ENCODE assay signal across 15 cellular contexts in the genomic region with DNA sequence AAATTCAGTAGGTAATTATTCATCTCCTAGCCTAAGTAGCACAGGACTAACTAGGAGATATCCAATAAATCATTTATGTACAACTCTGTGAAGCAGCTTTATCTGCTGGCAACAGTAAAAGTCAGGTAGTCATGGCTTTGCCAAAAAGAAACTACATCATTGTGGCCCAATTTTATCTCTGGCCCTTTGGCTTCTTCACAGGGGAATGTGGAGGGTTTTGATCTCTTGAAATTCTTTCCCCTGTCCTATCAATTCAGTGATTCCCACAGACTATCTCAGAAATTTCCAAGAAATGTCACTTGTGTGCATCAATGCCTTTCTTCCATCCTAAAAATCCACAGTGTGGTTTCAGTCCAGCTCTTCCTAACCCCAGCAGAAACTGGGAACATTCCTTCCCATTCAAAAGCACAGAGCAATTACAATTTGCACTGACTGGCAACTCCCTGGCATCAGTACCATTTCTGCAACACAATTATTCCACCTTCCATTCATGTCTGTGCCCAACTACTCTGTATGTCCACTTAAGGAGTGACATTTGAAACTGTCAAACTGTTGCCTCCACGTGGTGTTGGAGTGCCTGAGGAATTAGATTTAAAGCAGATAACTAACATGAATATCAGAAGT. TPM values are rescaled to one million over a fixed set of nuclear protein-coding genes. Genes with fewer than 3 reads are reported as not detected.
DNase-seq lines count a peak whose midpoint lies in the region; ATAC-seq and TF ChIP-seq lines count a peak whose summit lies in the region.
"Had no signal": no experiment of that assay in that cellular context is flagged by ENCODE, and none has a peak within 500 bp of the region (broad histone marks: within the 10 kb centered on the region; RNA-seq: fewer than 3 reads in every experiment).

No MANE protein-coding gene starts in this region.

- H3K4me1 Mint-ChIP-seq in chondrocyte (ENCODE audit: low read depth) (peaks cover 43% of the 10 kb centered on the region), type B pancreatic cell (ENCODE audit: unreplicated experiment) (peaks cover 27% of the 10 kb centered on the region)
- H3K4me1 Mint-ChIP-seq in activated CD4-positive, alpha-beta T cell treated with anti-CD3 and anti-CD28 coated beads, Interleukin-2, amount 10 ng/mL, durations not matched to agents 24 days and 14 days, result no peaks in the 10 kb centered on the region

- H3K27ac Mint-ChIP-seq in chondrocyte (ENCODE audit: unreplicated experiment), result peak overlapping the region; percentile 3
- H3K27ac Mint-ChIP-seq in activated CD4-positive, alpha-beta T cell treated with anti-CD3 and anti-CD28 coated beads, Interleukin-2, amount 10 ng/mL, durations not matched to agents 24 days and 14 days, result no peak overlapping the region
- no peak overlapping the region for H3K27ac Mint-ChIP-seq in type B pancreatic cell
- H3K27ac Mint-ChIP-seq: activated CD4-positive, alpha-beta T cell treated with anti-CD3 and anti-CD28 coated beads for 36 hours; stimulated activated naive CD8-positive, alpha-beta T cell treated with anti-CD3 and anti-CD28 coated beads, Interleukin-15, Interleukin-2, amounts not matched to agents 100 ng/mL and 50 ng/mL, for 24 hours; T-helper 17 cell had no signal

- intact Hi-C loops in right lobe of liver (cut with DNase I) (no loop called here), vagina (cut with DNase I) (loop anchor here (10.0 kb wide), 1 partner anchor 48 kb away; no protein-coding TSS in a partner anchor)
- intact Hi-C loops in activated CD4-positive, alpha-beta T cell treated with anti-CD3 and anti-CD28 coated beads, Interleukin-2, amount 10 ng/mL, durations not matched to agents 24 days and 14 days (cut with micrococcal nuclease), result no loop called here

- TF ChIP-seq CTCF in chondrocyte (IDR thresholded peaks at IDR 0.05), result no peak
- no peak for TF ChIP-seq CTCF in right lobe of liver (IDR thresholded peaks at IDR 0.05)
- no peak for TF ChIP-seq CTCF in vagina (IDR thresholded peaks at IDR 0.05)
- TF ChIP-seq CTCF in type B pancreatic cell (conservative IDR thresholded peaks at IDR 0.05), result no peak

- no peaks in the 10 kb centered on the region for H3K27me3 Mint-ChIP-seq in chondrocyte (ENCODE audit: low read depth)
- H3K27me3 Mint-ChIP-seq in activated CD4-positive, alpha-beta T cell treated with anti-CD3 and anti-CD28 coated beads, Interleukin-2, amount 10 ng/mL, durations not matched to agents 24 days and 14 days, result peaks cover 67% of the 10 kb centered on the region
- H3K27me3 Mint-ChIP-seq in type B pancreatic cell, result peaks cover 8% of the 10 kb centered on the region

- TF ChIP-seq POLR2A in right lobe of liver (IDR thresholded peaks at IDR 0.05) (no peak), vagina (IDR thresholded peaks at IDR 0.05) (no peak)

- H3K36me3 ChIP-seq in right lobe of liver (no peaks in the 10 kb centered on the region), vagina (no peaks in the 10 kb centered on the region)
- H3K36me3 ChIP-seq: MG63 had no signal

- H3K36me3 Mint-ChIP-seq in chondrocyte (ENCODE audit: low read depth) (no peaks in the 10 kb centered on the region), type B pancreatic cell (no peaks in the 10 kb centered on the region)
- H3K36me3 Mint-ChIP-seq in activated CD4-positive, alpha-beta T cell treated with anti-CD3 and anti-CD28 coated beads, Interleukin-2, amount 10 ng/mL, durations not matched to agents 24 days and 14 days (ENCODE audit: low read depth), result no peaks in the 10 kb centered on the region

- H3K4me3 Mint-ChIP-seq in chondrocyte (ENCODE audit: unreplicated experiment) (no peak overlapping the region), type B pancreatic cell (no peak overlapping the region)
- no peak overlapping the region for H3K4me3 Mint-ChIP-seq in activated CD4-positive, alpha-beta T cell treated with anti-CD3 and anti-CD28 coated beads, Interleukin-2, amount 10 ng/mL, durations not matched to agents 24 days and 14 days
- H3K4me3 Mint-ChIP-seq: activated CD4-positive, alpha-beta T cell treated with anti-CD3 and anti-CD28 coated beads for 36 hours; activated T-cell treated with anti-CD3 and anti-CD28 coated beads, Interleukin-2, amount 50 U/mL, for 4 hours; stimulated activated naive CD8-positive, alpha-beta T cell treated with anti-CD3 and anti-CD28 coated beads, Interleukin-15, Interleukin-2, amounts not matched to agents 100 ng/mL and 50 ng/mL, for 24 hours; T-helper 17 cell had no signal

- H3K4me3 ChIP-seq in right lobe of liver (no peak overlapping the region), vagina (no peak overlapping the region)
- H3K4me3 ChIP-seq: MG63 had no signal

- H3K9me3 ChIP-seq in right lobe of liver, result no peaks in the 10 kb centered on the region
- no peaks in the 10 kb centered on the region for H3K9me3 ChIP-seq in vagina
- H3K9me3 ChIP-seq: MG63 had no signal

- 26% methylated on average over 1 of the region's 1 CpG for WGBS in right lobe of liver (ENCODE audit: insufficient coverage, low coverage, low lambda C conversion rate, missing lambda C conversion rate)

- H3K27ac ChIP-seq in right lobe of liver, result peak overlapping the region in 2 of 3 donors; percentile 81 to 85
- H3K27ac ChIP-seq in temporal lobe (ENCODE audit: low read depth, low read length), result peak overlapping the region; percentile 89
- H3K27ac ChIP-seq in vagina, result no peak overlapping the region

- H3K9me3 Mint-ChIP-seq in chondrocyte (ENCODE audit: low read depth) (no peaks in the 10 kb centered on the region), type B pancreatic cell (no peaks in the 10 kb centered on the region)
- H3K9me3 Mint-ChIP-seq in activated CD4-positive, alpha-beta T cell treated with anti-CD3 and anti-CD28 coated beads, Interleukin-2, amount 10 ng/mL, durations not matched to agents 24 days and 14 days, result no peaks in the 10 kb centered on the region
- H3K9me3 Mint-ChIP-seq: activated T-cell treated with anti-CD3 and anti-CD28 coated beads, Interleukin-2, amount 50 U/mL, for 4 hours; stimulated activated naive CD8-positive, alpha-beta T cell treated with anti-CD3 and anti-CD28 coated beads, Interleukin-15, Interleukin-2, amounts not matched to agents 100 ng/mL and 50 ng/mL, for 24 hours had no signal

- H3K27me3 ChIP-seq in right lobe of liver, result no peaks in the 10 kb centered on the region
- no peaks in the 10 kb centered on the region for H3K27me3 ChIP-seq in vagina
- H3K27me3 ChIP-seq: MG63 had no signal

- H3K4me1 ChIP-seq in right lobe of liver (peaks cover 0 to 31% (median 13%) of the 10 kb centered on the region in 4 donors), vagina (peaks cover 23% of the 10 kb centered on the region)

- peak; percentile 8 for DNase-seq in NCI-H2029 treated with DMSO at 0.1 percent for 48 hours (lab: John Stamatoyannopoulos, UW)
- no peak for DNase-seq in NCI-H2029 (lab: John Stamatoyannopoulos, UW)
- no peak for DNase-seq in chondrocyte (ENCODE audit: low spot score)
- no peak for DNase-seq in right lobe of liver
- no peak for DNase-seq in vagina (ENCODE audit: extremely low spot score in 2 of 2)
- DNase-seq in activated CD4-positive, alpha-beta T cell treated with anti-CD3 and anti-CD28 coated beads, Interleukin-2, amount 10 ng/mL, durations not matched to agents 24 days and 14 days, result no peak
- no peak for DNase-seq in type B pancreatic cell (ENCODE audit: extremely low spot score, unreplicated experiment)
- DNase-seq: activated CD4-positive, alpha-beta T cell treated with anti-CD3 and anti-CD28 coated beads for 36 hours; activated T-cell treated with anti-CD3 and anti-CD28 coated beads, Interleukin-2, amount 50 U/mL, for 4 hours; amniotic stem cell; foreskin melanocyte; MG63; T-helper 17 cell had no signal

- peak in 2 of 4 donors; percentile 15 to 23 for ATAC-seq in right lobe of liver
- ATAC-seq: activated CD4-positive, alpha-beta T cell treated with anti-CD3 and anti-CD28 coated beads for 36 hours; activated T-cell treated with anti-CD3 and anti-CD28 coated beads, Interleukin-2, amount 50 U/mL, for 4 hours; T-helper 17 cell had no signal

RNA-seq across cellular contexts. Expression of a gene that starts 6.6 kb away (rescaled TPM):
- 14.5 to 16.8 TPM (median 15.5 TPM) in 3 replicates for total RNA-seq in chondrocyte
- 10 to 100 TPM; 13.7 to 38.0 (median 25.7) TPM for total RNA-seq in right lobe of liver
- 17.7 TPM for total RNA-seq in temporal lobe
- 15.7 TPM for total RNA-seq in vagina
- 1.0 and 1.1 TPM in 2 replicates for total RNA-seq in activated CD4-positive, alpha-beta T cell treated with anti-CD3 and anti-CD28 coated beads, Interleukin-2, amount 10 ng/mL, durations not matched to agents 24 days and 14 days
- 24.8 and 25.5 TPM in 2 replicates for total RNA-seq in type B pancreatic cell (ENCODE audit: low replicate concordance)

RNA-seq across cellular contexts. Expression of a gene that starts 42.0 kb away (rescaled TPM):
- 20.7 to 24.7 TPM (median 20.9 TPM) in 3 replicates for total RNA-seq in chondrocyte
- total RNA-seq in right lobe of liver, result 10 to 100 TPM in 1 of 6 experiments, 1 to 10 TPM in 5; 2.9 to 10.7 (median 5.6) TPM
- 2.7 TPM for total RNA-seq in temporal lobe
- total RNA-seq in vagina, result 15.0 TPM
- 7.8 and 9.8 TPM in 2 replicates for total RNA-seq in activated CD4-positive, alpha-beta T cell treated with anti-CD3 and anti-CD28 coated beads, Interleukin-2, amount 10 ng/mL, durations not matched to agents 24 days and 14 days
- total RNA-seq in type B pancreatic cell (ENCODE audit: low replicate concordance), result 5.6 and 7.5 TPM in 2 replicates
